16 cellular contexts compared by ENCODE assay signal in the genomic region with DNA sequence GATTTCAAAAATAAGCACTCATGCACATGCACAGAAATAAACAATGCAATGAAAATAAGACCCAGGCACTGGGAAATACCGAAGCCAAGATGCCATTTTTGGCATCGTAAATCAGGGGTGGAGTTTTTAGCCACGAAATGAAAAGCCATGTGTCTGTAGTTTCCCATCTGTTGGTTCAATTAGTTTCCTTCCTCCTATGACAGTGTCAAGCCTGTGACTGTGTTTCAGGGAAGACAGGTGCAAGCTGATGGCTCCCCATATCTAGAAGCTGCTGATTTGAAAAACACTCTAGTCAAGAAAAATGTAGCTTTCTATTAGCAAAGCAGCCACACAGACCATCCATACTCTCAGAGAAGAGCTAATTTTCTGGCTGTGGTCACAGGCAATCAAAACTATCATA.
DNase-seq lines count a peak whose midpoint lies in the region; ATAC-seq and TF ChIP-seq lines count a peak whose summit lies in the region.
"Had no signal": no experiment of that assay in that cellular context is flagged by ENCODE, and none has a peak within 500 bp of the region (broad histone marks: within the 10 kb centered on the region; RNA-seq: fewer than 3 reads in every experiment).

No MANE protein-coding gene starts in this region.

- TF ChIP-seq CTCF in GM13977 (IDR thresholded peaks at IDR 0.05; ENCODE audit: extremely low read depth, insufficient read depth, missing control alignments) = no peak
- TF ChIP-seq CTCF in activated CD8-positive, alpha-beta T cell treated with anti-CD3 and anti-CD28 coated beads for 36 hours (IDR thresholded peaks at IDR 0.05) = no peak

- H3K4me1 Mint-ChIP-seq in activated CD8-positive, alpha-beta T cell treated with anti-CD3 and anti-CD28 coated beads for 36 hours (ENCODE audit: low read depth) = no peaks in the 10 kb centered on the region
- H3K4me1 Mint-ChIP-seq: B cell had no signal

- H3K27ac Mint-ChIP-seq in activated CD8-positive, alpha-beta T cell treated with anti-CD3 and anti-CD28 coated beads for 36 hours = no peak overlapping the region
- H3K27ac Mint-ChIP-seq: activated T-helper 1 cell treated with anti-CD3 and anti-CD28 coated beads, Interleukin-12 subunit alpha, Interleukin-12 subunit beta, Interleukin-2, Interleukin-4 antibody, amounts not matched to agents 30 ng/mL and 10 ng/mL and 1 ng/mL, durations not matched to agents 14 hours and 24 hours and 36 hours; B cell had no signal

- no peaks in the 10 kb centered on the region for H3K36me3 Mint-ChIP-seq in activated CD8-positive, alpha-beta T cell treated with anti-CD3 and anti-CD28 coated beads for 36 hours (ENCODE audit: low read depth)

- in situ Hi-C loops in GM13977 (cut with MboI; ENCODE audit: low pct_unique_long_range_greater_than_20kb, low sequenced_read_pairs, unreplicated experiment) = no loop called here

- CTCF ChIA-PET in activated CD8-positive, alpha-beta T cell treated with anti-CD3 and anti-CD28 coated beads for 36 hours (lab: Charles Lee) = interaction anchor here (0.9 kb wide), 1 partner anchor 11 kb away, joined by 3 read pairs; no protein-coding TSS in a partner anchor

- ATAC-seq in GM19455 (IDR thresholded peaks at IDR 0.05; ENCODE audit: unreplicated experiment) (peak; percentile 61), HG03025 (IDR thresholded peaks at IDR 0.05; ENCODE audit: low FRiP score, unreplicated experiment) (peak; percentile 58)
- ATAC-seq in activated CD8-positive, alpha-beta T cell treated with anti-CD3 and anti-CD28 coated beads for 36 hours = no peak

- no peak overlapping the region for H3K4me3 Mint-ChIP-seq in activated CD8-positive, alpha-beta T cell treated with anti-CD3 and anti-CD28 coated beads for 36 hours
- H3K4me3 Mint-ChIP-seq: activated T-helper 1 cell treated with anti-CD3 and anti-CD28 coated beads, Interleukin-12 subunit alpha, Interleukin-12 subunit beta, Interleukin-2, Interleukin-4 antibody, amounts not matched to agents 30 ng/mL and 10 ng/mL and 1 ng/mL, durations not matched to agents 14 hours and 24 hours and 36 hours; B cell; H9 had no signal

- POLR2A ChIA-PET in activated CD8-positive, alpha-beta T cell treated with anti-CD3 and anti-CD28 coated beads for 36 hours (lab: Charles Lee) = no interaction called here

- intact Hi-C loops in cardiac septum (cut with DNase I) = no loop called here
- intact Hi-C loops in activated CD8-positive, alpha-beta T cell treated with anti-CD3 and anti-CD28 coated beads for 36 hours (cut with micrococcal nuclease) = no loop called here

- DNase-seq in GM13977 (ENCODE audit: low spot score) (peak; percentile 15), NCI-H82 treated with DMSO at 0.1 percent for 48 hours (lab: John Stamatoyannopoulos, UW; ENCODE audit: unreplicated experiment) (peak; percentile 50), cardiac septum (ENCODE audit: low spot score) (no peak), NCI-H1048 (lab: John Stamatoyannopoulos, UW) (no peak)
- no peak for DNase-seq in stimulated activated CD4-positive, alpha-beta T cell treated with anti-CD3 and anti-CD28 coated beads, Interleukin-2, amount 100 ng/mL, for 24 hours
- DNase-seq in activated CD8-positive, alpha-beta T cell treated with anti-CD3 and anti-CD28 coated beads for 36 hours = no peak
- DNase-seq: brain microvascular endothelial cell, GF-D8, H9, mesendoderm, NCI-H2029 treated with DMSO at 0.1 percent for 48 hours, tibial artery had no signal

- H3K27me3 Mint-ChIP-seq in activated CD8-positive, alpha-beta T cell treated with anti-CD3 and anti-CD28 coated beads for 36 hours = peaks cover 3% of the 10 kb centered on the region

- no peaks in the 10 kb centered on the region for H3K9me3 Mint-ChIP-seq in activated CD8-positive, alpha-beta T cell treated with anti-CD3 and anti-CD28 coated beads for 36 hours
- H3K9me3 Mint-ChIP-seq: activated T-helper 1 cell treated with anti-CD3 and anti-CD28 coated beads, Interleukin-12 subunit alpha, Interleukin-12 subunit beta, Interleukin-2, Interleukin-4 antibody, amounts not matched to agents 30 ng/mL and 10 ng/mL and 1 ng/mL, durations not matched to agents 14 hours and 24 hours and 36 hours had no signal

Comparison
In these comparisons a context has a peak if more than half of its experiments do, and no peak if none do; other contexts are left out.
1. DNase-seq: peak in GM13977 (single experiment) and NCI-H82 treated with DMSO at 0.1 percent for 48 hours (single experiment); none in stimulated activated CD4-positive, alpha-beta T cell treated with anti-CD3 and anti-CD28 coated beads, Interleukin-2, amount 100 ng/mL, for 24 hours (0 of 2), cardiac septum (single experiment), activated CD8-positive, alpha-beta T cell treated with anti-CD3 and anti-CD28 coated beads for 36 hours (single experiment) and NCI-H1048 (single experiment).